Comparison of ENCODE assay signal across 8 cellular contexts in the genomic region with DNA sequence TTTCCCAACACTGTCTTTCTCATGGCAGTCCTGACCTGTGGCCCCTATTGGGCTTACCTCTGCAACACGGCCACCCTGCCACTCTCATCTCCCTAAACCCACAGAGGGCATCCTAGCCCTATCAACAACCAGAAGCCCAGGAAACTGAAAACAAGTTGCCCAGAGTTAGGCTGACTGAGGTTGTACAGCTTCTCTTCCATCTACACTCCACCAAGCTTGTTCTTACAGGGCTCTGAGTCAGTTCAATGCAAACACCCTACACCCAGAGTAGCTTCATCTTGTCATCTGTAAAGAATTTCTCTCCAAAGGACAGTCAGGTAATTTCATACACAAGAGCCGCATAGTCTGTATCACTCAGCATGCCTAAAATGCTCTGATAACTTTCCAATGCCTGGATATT.
DNase-seq lines count a peak whose midpoint lies in the region; FAIRE-seq and TF ChIP-seq lines count a peak whose summit lies in the region.

No MANE protein-coding gene starts in this region.

- H3K4me3 Mint-ChIP-seq in immature natural killer cell, result no peak overlapping the region

- no peaks in the 10 kb centered on the region for H3K27me3 Mint-ChIP-seq in immature natural killer cell (ENCODE audit: low read depth in 3 of 3)

- H3K27me3 ChIP-seq in bronchial epithelial cell (ENCODE audit: control insufficient read depth, insufficient read depth, low read length) (no peaks in the 10 kb centered on the region), mucosa of stomach (ENCODE audit: control insufficient read depth, insufficient read depth, low read length) (no peaks in the 10 kb centered on the region)

- no peaks in the 10 kb centered on the region for H3K9me3 ChIP-seq in mucosa of stomach (ENCODE audit: control insufficient read depth, low read length)

- no peak for FAIRE-seq in bronchial epithelial cell (lab: Jason Lieb, UNC)

- DNase-seq in AG04449 (ENCODE audit: low read depth, low spot score), result peak; percentile 56
- DNase-seq in M059J (ENCODE audit: low read depth), result peak; percentile 78
- peak; percentile 98 for DNase-seq in bronchial epithelial cell (ENCODE audit: low read depth)
- DNase-seq in cerebellum (ENCODE audit: low spot score), result no peak
- no peak for DNase-seq in immature natural killer cell
- no peak for DNase-seq in ecto neural progenitor cell (ENCODE audit: low spot score)
- no peak for DNase-seq in NCI-H345 treated with DMSO at 0.1 percent for 48 hours (lab: John Stamatoyannopoulos, UW; ENCODE audit: unreplicated experiment)

- H3K4me1 ChIP-seq in mucosa of stomach (ENCODE audit: control insufficient read depth, insufficient read depth, low read length), result peaks cover 21% of the 10 kb centered on the region

- H3K36me3 ChIP-seq in bronchial epithelial cell (ENCODE audit: control insufficient read depth, insufficient read depth, low read length), result peaks cover 6% of the 10 kb centered on the region
- H3K36me3 ChIP-seq in mucosa of stomach (ENCODE audit: control insufficient read depth, insufficient read depth, low read length), result no peaks in the 10 kb centered on the region

- CTCF ChIA-PET in AG04449 (lab: Yijun Ruan, JAX), result interaction anchor here (1.3 kb wide), 1 partner anchor 168 kb away, joined by 5 read pairs; no protein-coding TSS in a partner anchor

- peaks cover 21 to 52% (median 31%) of the 10 kb centered on the region in 3 donors for H3K36me3 Mint-ChIP-seq in immature natural killer cell

- POLR2A ChIA-PET in AG04449 (lab: Yijun Ruan, JAX), result interaction anchor here (0.6 to 1.2 kb wide), 3 partner anchors 14 to 27 kb away, joined by 3 read pairs; no protein-coding TSS in a partner anchor

- H3K9ac ChIP-seq in mucosa of stomach (ENCODE audit: low read length), result peak overlapping the region; percentile 26

- no peaks in the 10 kb centered on the region for H3K9me3 Mint-ChIP-seq in immature natural killer cell

- H3K4me3 ChIP-seq in AG04449 (ENCODE audit: low read depth, low read length) (no peak overlapping the region), bronchial epithelial cell (ENCODE audit: low read depth, low read length) (no peak overlapping the region), mucosa of stomach (ENCODE audit: low read length) (no peak overlapping the region)

- peak overlapping the region in 2 of 6 donors; percentile 4 to 76 for H3K27ac Mint-ChIP-seq in immature natural killer cell

- peaks cover 17 to 19% of the 10 kb centered on the region in 2 donors for H3K4me1 Mint-ChIP-seq in immature natural killer cell

- TF ChIP-seq CTCF in AG04449 (IDR thresholded peaks at IDR 0.05; ENCODE audit: insufficient read depth, low read length, missing control alignments) (no peak), bronchial epithelial cell (IDR thresholded peaks at IDR 0.05; ENCODE audit: insufficient read depth, low read length, severe bottlenecking) (peak; percentile 24)

Comparison
In these comparisons a context has a peak if more than half of its experiments do, and no peak if none do; other contexts are left out.
1. DNase-seq: peak in AG04449 (single experiment), M059J (single experiment) and bronchial epithelial cell (single experiment); none in cerebellum (single experiment), immature natural killer cell (0 of 3), ecto neural progenitor cell (single experiment) and NCI-H345 treated with DMSO at 0.1 percent for 48 hours (single experiment).